In genomic region chrX:101260435-101260834, GRCh38 we compare ENCODE assay signal across 12 cellular contexts. TPM values are rescaled to one million over a fixed set of nuclear protein-coding genes. Genes with fewer than 3 reads are reported as not detected.
DNase-seq lines count a peak whose midpoint lies in the region; ATAC-seq and TF ChIP-seq lines count a peak whose summit lies in the region.
"Had no signal": no experiment of that assay in that cellular context is flagged by ENCODE, and none has a peak within 500 bp of the region (broad histone marks: within the 10 kb centered on the region; RNA-seq: fewer than 3 reads in every experiment).

No MANE protein-coding gene starts in this region.

- ATAC-seq in HG02623 (IDR thresholded peaks at IDR 0.05; ENCODE audit: unreplicated experiment) (no peak), GM18520 (IDR thresholded peaks at IDR 0.05; ENCODE audit: unreplicated experiment) (no peak)
- ATAC-seq: pancreas, upper lobe of right lung had no signal

- H3K27me3 Mint-ChIP-seq in endothelial cell (ENCODE audit: unreplicated experiment) (peaks cover 4% of the 10 kb centered on the region), progenitor cell of endocrine pancreas (no peaks in the 10 kb centered on the region)

- no peak overlapping the region for H3K4me3 ChIP-seq in NT2/D1 (ENCODE audit: insufficient read length, low read depth)
- H3K4me3 ChIP-seq: pancreas, upper lobe of right lung had no signal

- H3K4me1 Mint-ChIP-seq in endothelial cell (ENCODE audit: unreplicated experiment), result peaks cover 23% of the 10 kb centered on the region
- H3K4me1 Mint-ChIP-seq in progenitor cell of endocrine pancreas (ENCODE audit: low read depth), result no peaks in the 10 kb centered on the region

- no peaks in the 10 kb centered on the region for H3K27me3 ChIP-seq in NT2/D1 (ENCODE audit: insufficient read depth, insufficient read length)
- H3K27me3 ChIP-seq: pancreas, upper lobe of right lung had no signal

- peak; percentile 10 for DNase-seq in NCI-H748 (lab: John Stamatoyannopoulos, UW; ENCODE audit: unreplicated experiment)
- DNase-seq in NCI-H748 treated with DMSO at 0.1 percent for 48 hours (lab: John Stamatoyannopoulos, UW), result no peak
- peak; percentile 9 for DNase-seq in NT2/D1 (ENCODE audit: low read depth, low spot score)
- DNase-seq in endothelial cell (ENCODE audit: low spot score), result peak; percentile 22
- DNase-seq in progenitor cell of endocrine pancreas (ENCODE audit: low spot score, unreplicated experiment), result no peak
- DNase-seq in NCI-H774 (lab: John Stamatoyannopoulos, UW), result no peak
- DNase-seq: NCI-H510A treated with DMSO at 0.1 percent for 48 hours, pancreas, upper lobe of right lung had no signal

- H3K9me3 Mint-ChIP-seq in endothelial cell (ENCODE audit: unreplicated experiment) (no peaks in the 10 kb centered on the region), progenitor cell of endocrine pancreas (ENCODE audit: low read depth) (peaks cover 3% of the 10 kb centered on the region)

- H3K36me3 Mint-ChIP-seq in endothelial cell (ENCODE audit: low read depth, unreplicated experiment), result no peaks in the 10 kb centered on the region
- no peaks in the 10 kb centered on the region for H3K36me3 Mint-ChIP-seq in progenitor cell of endocrine pancreas (ENCODE audit: insufficient read depth)

- no peak overlapping the region for H3K9ac ChIP-seq in NT2/D1 (ENCODE audit: insufficient read length, low read depth)

- no peaks in the 10 kb centered on the region for H3K9me3 ChIP-seq in NT2/D1 (ENCODE audit: insufficient read depth, low read length)
- H3K9me3 ChIP-seq: pancreas, upper lobe of right lung had no signal

- no peak for TF ChIP-seq CTCF in endothelial cell (IDR thresholded peaks at IDR 0.05; ENCODE audit: unreplicated experiment)
- TF ChIP-seq CTCF in progenitor cell of endocrine pancreas (IDR thresholded peaks at IDR 0.05; ENCODE audit: unreplicated experiment), result peak; percentile 35

- H3K4me1 ChIP-seq in NT2/D1 (ENCODE audit: insufficient read depth, insufficient read length), result no peaks in the 10 kb centered on the region
- H3K4me1 ChIP-seq: pancreas, upper lobe of right lung had no signal

- H3K27ac Mint-ChIP-seq in endothelial cell (ENCODE audit: unreplicated experiment), result no peak overlapping the region
- no peak overlapping the region for H3K27ac Mint-ChIP-seq in progenitor cell of endocrine pancreas

- no peaks in the 10 kb centered on the region for H3K36me3 ChIP-seq in NT2/D1 (ENCODE audit: insufficient read depth, insufficient read length, low read length)
- H3K36me3 ChIP-seq: pancreas, upper lobe of right lung had no signal

- H3K4me3 Mint-ChIP-seq in endothelial cell (ENCODE audit: unreplicated experiment) (no peak overlapping the region), progenitor cell of endocrine pancreas (ENCODE audit: low read depth) (no peak overlapping the region)

RNA-seq across cellular contexts. Expression of gene TAF7L, which starts 30.7 kb away (rescaled TPM):
- total RNA-seq in endothelial cell (ENCODE audit: unreplicated experiment) (0.31 TPM), progenitor cell of endocrine pancreas (0.13 and 0.26 TPM in 2 replicates)
- total RNA-seq: cardiac septum, upper lobe of right lung had no signal

RNA-seq across cellular contexts. Expression of gene DRP2, which starts 40.8 kb away (rescaled TPM):
- total RNA-seq in endothelial cell (ENCODE audit: unreplicated experiment) (1.6 TPM), progenitor cell of endocrine pancreas (0.29 and 0.44 TPM in 2 replicates)
- total RNA-seq: cardiac septum, upper lobe of right lung had no signal

Comparison
In these comparisons a context has a peak if more than half of its experiments do, and no peak if none do; other contexts are left out.
1. DNase-seq: peak in NCI-H748 (single experiment), NT2/D1 (single experiment) and endothelial cell (single experiment); none in NCI-H748 treated with DMSO at 0.1 percent for 48 hours (single experiment), progenitor cell of endocrine pancreas (single experiment) and NCI-H774 (single experiment).